ENCODE assay signal across 28 cellular contexts in genomic region chr11:58636587-58636986, GRCh38. TPM values are rescaled to one million over a fixed set of nuclear protein-coding genes. Genes with fewer than 3 reads are reported as not detected.
"Had no signal": no experiment of that assay in that cellular context is flagged by ENCODE, and none has a peak within 500 bp of the region (broad histone marks: within the 10 kb centered on the region; RNA-seq: fewer than 3 reads in every experiment).

No MANE protein-coding gene starts in this region.

- H3K27me3 ChIP-seq: dorsolateral prefrontal cortex, esophagus muscularis mucosa, ovary, sigmoid colon, stomach, thyroid gland, vagina had no signal

- H3K4me1 ChIP-seq: psoas muscle, vagina had no signal

- H3K4me3 ChIP-seq: dorsolateral prefrontal cortex, esophagus muscularis mucosa, left ventricle myocardium inferior, lower lobe of right lung, ovary, psoas muscle, sigmoid colon, stomach, thyroid gland, vagina had no signal

- DNase-seq: dorsolateral prefrontal cortex; effector CD4-positive, alpha-beta T cell; foreskin melanocyte; glutamatergic neuron; hypothalamus; immature natural killer cell; islet precursor cell; left colon; left ventricle myocardium inferior; lower lobe of right lung; naive thymus-derived CD8-positive, alpha-beta T cell; nephron progenitor cell; nucleus accumbens; ovary; posterior cingulate gyrus; psoas muscle; right cardiac atrium; sigmoid colon; stimulated activated CD4-positive, alpha-beta T cell treated with anti-CD3 and anti-CD28 coated beads, Interleukin-2, amount 100 ng/mL, for 24 hours; stimulated activated CD4-positive, alpha-beta T cell treated with anti-CD3 and anti-CD28 coated beads, Interleukin-4, amount 100 ng/mL, for 24 hours; stimulated activated naive CD4-positive, alpha-beta T cell treated with Interleukin-2 at 50 U/mL for 16 hours; stomach; thyroid gland; trophoblast cell had no signal

- ATAC-seq: left colon; lower lobe of right lung; naive thymus-derived CD8-positive, alpha-beta T cell; psoas muscle; right cardiac atrium; stimulated activated effector memory CD8-positive, alpha-beta T cell treated with anti-CD3 and anti-CD28 coated beads, Interleukin-12 subunit alpha, Interleukin-12 subunit beta, amount 100 ng/mL, for 72 hours had no signal

- H3K27ac ChIP-seq: dorsolateral prefrontal cortex, epithelial cell of prostate, esophagus muscularis mucosa, left ventricle myocardium inferior, lower lobe of right lung, ovary, psoas muscle, sigmoid colon, stomach, thyroid gland, vagina had no signal

- H3K9me3 ChIP-seq: esophagus muscularis mucosa, left ventricle myocardium inferior, lower lobe of right lung, ovary, psoas muscle, sigmoid colon, stomach, thyroid gland, vagina had no signal

- H3K36me3 ChIP-seq: esophagus muscularis mucosa, left ventricle myocardium inferior, lower lobe of right lung, ovary, sigmoid colon, stomach, thyroid gland, vagina had no signal

RNA-seq across cellular contexts. Expression of gene CNTF, which starts 14.1 kb away (rescaled TPM):
- total RNA-seq: vagina had no signal
